Comparison of ENCODE assay signal across 17 cellular contexts in the genomic region with DNA sequence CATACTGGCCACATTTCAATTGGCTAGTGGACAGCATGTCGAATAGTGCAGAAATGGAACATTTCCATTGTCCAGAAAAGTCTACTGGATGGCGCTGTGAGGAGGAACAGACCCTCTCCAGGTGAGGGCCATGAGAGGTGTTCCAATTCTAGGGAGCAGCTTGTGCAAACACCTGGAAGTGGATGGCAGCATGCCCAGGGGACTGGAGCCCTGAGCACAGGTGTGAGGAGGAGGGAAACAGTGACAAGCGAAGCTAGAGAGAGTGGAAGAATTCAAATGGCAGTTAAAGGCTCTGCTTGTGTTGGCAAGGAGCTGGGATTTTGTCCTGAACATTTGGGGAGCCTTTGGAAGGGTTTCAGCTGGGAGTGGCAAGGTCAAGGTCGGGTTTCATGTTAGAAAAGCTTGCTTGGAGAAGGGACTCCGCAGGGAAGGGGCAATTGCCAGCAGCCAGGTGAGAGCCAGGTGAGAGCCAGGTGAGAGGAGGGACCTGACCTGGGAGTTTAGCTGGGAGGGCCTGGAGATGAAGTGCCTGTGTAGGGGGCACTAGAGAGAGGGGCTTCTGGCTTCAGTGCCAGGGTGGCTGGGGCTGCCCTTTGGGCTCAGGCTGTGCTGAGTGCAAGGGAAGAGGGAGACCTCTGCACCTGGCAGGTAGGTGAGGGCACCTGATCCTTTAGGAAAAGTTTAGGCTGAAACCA.
DNase-seq lines count a peak whose midpoint lies in the region; ATAC-seq and TF ChIP-seq lines count a peak whose summit lies in the region.
"Had no signal": no experiment of that assay in that cellular context is flagged by ENCODE, and none has a peak within 500 bp of the region (broad histone marks: within the 10 kb centered on the region; RNA-seq: fewer than 3 reads in every experiment).

No MANE protein-coding gene starts in this region.

- DNase-seq in DMS153 (lab: John Stamatoyannopoulos, UW) (peak; percentile 39), NCI-H128 (lab: John Stamatoyannopoulos, UW; ENCODE audit: unreplicated experiment) (peak; percentile 12), RWPE1 (ENCODE audit: low spot score) (no peak), mucosa of descending colon (peak in 2 of 3 donors; percentile 68 to 72)
- no peak for DNase-seq in stimulated activated CD4-positive, alpha-beta T cell treated with anti-CD3 and anti-CD28 coated beads, Interleukin-15, amount 100 ng/mL, for 24 hours
- no peak for DNase-seq in activated naive CD4-positive, alpha-beta T cell (lab: John Stamatoyannopoulos, UW)
- no peak for DNase-seq in stimulated activated CD4-positive, alpha-beta T cell treated with anti-CD3 and anti-CD28 coated beads, Interleukin-12 subunit alpha, Interleukin-12 subunit beta, amount 100 ng/mL, for 4 hours
- DNase-seq: activated CD4-positive, alpha-beta T cell treated with anti-CD3 and anti-CD28 coated beads, Interleukin-2, amount 50 U/mL, for 4 hours; activated gamma-delta T cell treated with Interleukin-2 at 50 U/mL for 16 hours; central memory CD4-positive, alpha-beta T cell; DMS 273 treated with DMSO at 0.1 percent for 48 hours; erythroblast; GOT3; left ventricle myocardium superior; NCI-H1930 had no signal

- intact Hi-C loops in mucosa of descending colon (cut with DNase I, micrococcal nuclease) = no loop called here

- ATAC-seq in mucosa of descending colon (peak; percentile 43), HG03469 (IDR thresholded peaks at IDR 0.05; ENCODE audit: unreplicated experiment) (no peak)
- ATAC-seq: left ventricle myocardium superior had no signal

- H3K4me3 ChIP-seq in mucosa of descending colon = no peak overlapping the region
- H3K4me3 ChIP-seq: ovary had no signal

- H3K4me1 ChIP-seq in mucosa of descending colon (ENCODE audit: low read depth) = peaks cover 18% of the 10 kb centered on the region

- CTCF ChIA-PET in RWPE1 (lab: Yijun Ruan, JAX) = no interaction called here

- H3K9me3 ChIP-seq in mucosa of descending colon = no peaks in the 10 kb centered on the region
- H3K9me3 ChIP-seq: ovary had no signal

- TF ChIP-seq CTCF in RWPE1 (conservative IDR thresholded peaks at IDR 0.05; ENCODE audit: low read depth) (no peak), mucosa of descending colon (IDR thresholded peaks at IDR 0.05) (no peak)

- POLR2A ChIA-PET in RWPE1 (lab: Yijun Ruan, JAX; ENCODE audit: low non-redundant PET) = no interaction called here

- no peaks in the 10 kb centered on the region for H3K36me3 ChIP-seq in mucosa of descending colon (ENCODE audit: low read depth)
- H3K36me3 ChIP-seq: ovary had no signal

- H3K27ac ChIP-seq in RWPE1 = peak overlapping the region; percentile 26
- H3K27ac ChIP-seq: ovary had no signal

Comparison
In these comparisons a context has a peak if more than half of its experiments do, and no peak if none do; other contexts are left out.
1. DNase-seq: peak in DMS153 (single experiment), NCI-H128 (single experiment) and mucosa of descending colon (2 of 3); none in RWPE1 (single experiment), stimulated activated CD4-positive, alpha-beta T cell treated with anti-CD3 and anti-CD28 coated beads, Interleukin-15, amount 100 ng/mL, for 24 hours (single experiment), activated naive CD4-positive, alpha-beta T cell (0 of 4) and stimulated activated CD4-positive, alpha-beta T cell treated with anti-CD3 and anti-CD28 coated beads, Interleukin-12 subunit alpha, Interleukin-12 subunit beta, amount 100 ng/mL, for 4 hours (single experiment).